In genomic region chr7:150986099-150986512, GRCh38 we compare ENCODE assay signal across 10 cellular contexts. TPM values are rescaled to one million over a fixed set of nuclear protein-coding genes. Genes with fewer than 3 reads are reported as not detected.
DNase-seq lines count a peak whose midpoint lies in the region; ATAC-seq and TF ChIP-seq lines count a peak whose summit lies in the region.
"Had no signal": no experiment of that assay in that cellular context is flagged by ENCODE, and none has a peak within 500 bp of the region (broad histone marks: within the 10 kb centered on the region; RNA-seq: fewer than 3 reads in every experiment).

No MANE protein-coding gene starts in this region.

- intact Hi-C loops in Caco-2 (cut with micrococcal nuclease; ENCODE audit: unreplicated experiment) = loop anchor here (1.0 to 5.0 kb wide), 4 partner anchors 8 to 209 kb away; partner anchors contain the start of gene KCNH2
- intact Hi-C loops in prostate gland (cut with DNase I) = loop anchor here (1.0 to 2.0 kb wide), 2 partner anchors 88 to 207 kb away; no protein-coding TSS in a partner anchor

- H3K4me2 ChIP-seq in OCI-LY3 (ENCODE audit: low read length) = peak overlapping the region; percentile 55

- H3K27me3 Mint-ChIP-seq in Caco-2 (ENCODE audit: insufficient read depth, unreplicated experiment) = peaks cover 6% of the 10 kb centered on the region
- peaks cover 3% of the 10 kb centered on the region for H3K27me3 Mint-ChIP-seq in activated T-helper 17 cell treated with anti-CD3 and anti-CD28 coated beads, Interleukin-2, amount 50 U/mL, for 72 hours

- H3K4me3 ChIP-seq in Caco-2 (ENCODE audit: low read depth, low read length) (no peak overlapping the region), OCI-LY3 (ENCODE audit: low read length) (no peak overlapping the region; the same call in 1 of the 2 replicates), prostate gland (no peak overlapping the region)
- H3K4me3 ChIP-seq: SJSA1, skin epidermis had no signal

- no peak overlapping the region for H3K27ac Mint-ChIP-seq in Caco-2 (ENCODE audit: unreplicated experiment)
- no peak overlapping the region for H3K27ac Mint-ChIP-seq in activated T-helper 17 cell treated with anti-CD3 and anti-CD28 coated beads, Interleukin-2, amount 50 U/mL, for 72 hours

- H3K79me2 ChIP-seq in OCI-LY3 (ENCODE audit: low read length) = no peaks in the 10 kb centered on the region

- TF ChIP-seq POLR2A in prostate gland (IDR thresholded peaks at IDR 0.05) = no peak

- no TSS peak for BruUV-seq in Caco-2 (replicated peaks; lab: Mats Ljungman, UMichigan)

- ATAC-seq in HG03442 (IDR thresholded peaks at IDR 0.05; ENCODE audit: unreplicated experiment) (peak; percentile 60), HG03469 (IDR thresholded peaks at IDR 0.05; ENCODE audit: unreplicated experiment) (no peak)
- peak; percentile 70 for ATAC-seq in activated T-helper 17 cell treated with anti-CD3 and anti-CD28 coated beads, Interleukin-2, amount 50 U/mL, for 72 hours (replicated peaks)

- H3K4me1 Mint-ChIP-seq in Caco-2 (ENCODE audit: low read depth, unreplicated experiment) = no peaks in the 10 kb centered on the region
- H3K4me1 Mint-ChIP-seq in activated T-helper 17 cell treated with anti-CD3 and anti-CD28 coated beads, Interleukin-2, amount 50 U/mL, for 72 hours = peaks cover 14% of the 10 kb centered on the region

- POLR2A ChIA-PET in Caco-2 (lab: Charles Lee) = interaction anchor here (0.6 kb wide), 1 partner anchor 12 kb away, joined by 3 read pairs; no protein-coding TSS in a partner anchor

- no peaks in the 10 kb centered on the region for H3K36me3 ChIP-seq in Caco-2 (ENCODE audit: control insufficient read depth, insufficient read depth, low read length)
- peaks cover 3% of the 10 kb centered on the region for H3K36me3 ChIP-seq in OCI-LY3 (replicated peaks; ENCODE audit: low read depth, low read length)
- H3K36me3 ChIP-seq in prostate gland = no peaks in the 10 kb centered on the region
- H3K36me3 ChIP-seq: SJSA1 had no signal

- TF ChIP-seq CTCF in Caco-2 (IDR thresholded peaks at IDR 0.05; ENCODE audit: insufficient read depth in 1 of 2, low read depth in 1 of 2, low read length in 1 of 2, severe bottlenecking in 1 of 2, unreplicated experiment in 1 of 2) (peak; percentile 69 to 88), OCI-LY3 (IDR thresholded peaks at IDR 0.05; ENCODE audit: low read depth, low read length) (peak; percentile 68), prostate gland (IDR thresholded peaks at IDR 0.05) (peak in 3 of 4 experiments; percentile 36 to 60 (median 55))

- 11% methylated on average over 16 of the region's 16 CpGs for WGBS in prostate gland

- no peaks in the 10 kb centered on the region for H4K20me1 ChIP-seq in OCI-LY3 (ENCODE audit: insufficient read depth, low read length)

- H3K36me3 Mint-ChIP-seq in Caco-2 (ENCODE audit: insufficient read depth, unreplicated experiment) = no peaks in the 10 kb centered on the region
- H3K36me3 Mint-ChIP-seq in activated T-helper 17 cell treated with anti-CD3 and anti-CD28 coated beads, Interleukin-2, amount 50 U/mL, for 72 hours (ENCODE audit: low read depth) = no peaks in the 10 kb centered on the region

- DNase-seq in Caco-2 = peak; percentile 63 to 72
- DNase-seq in glomerular visceral epithelial cell (ENCODE audit: extremely low spot score) = peak; percentile 23
- DNase-seq in prostate gland (ENCODE audit: low spot score) = no peak
- DNase-seq in GDM1 (lab: John Stamatoyannopoulos, UW) = no peak

- H3K27me3 ChIP-seq in Caco-2 (replicated peaks; ENCODE audit: control insufficient read depth, insufficient read depth, low read length) = no peaks in the 10 kb centered on the region; the same call in 1 of the 2 replicates
- H3K27me3 ChIP-seq in OCI-LY3 (ENCODE audit: low read depth, low read length) = peaks cover 28% of the 10 kb centered on the region
- H3K27me3 ChIP-seq in prostate gland (replicated peaks; ENCODE audit: insufficient read depth) = no peaks in the 10 kb centered on the region

- H3K4me3 Mint-ChIP-seq in Caco-2 (ENCODE audit: unreplicated experiment) = no peak overlapping the region
- no peak overlapping the region for H3K4me3 Mint-ChIP-seq in activated T-helper 17 cell treated with anti-CD3 and anti-CD28 coated beads, Interleukin-2, amount 50 U/mL, for 72 hours

- no peak overlapping the region for H3K9ac ChIP-seq in OCI-LY3 (ENCODE audit: low read length)

- peaks cover 13% of the 10 kb centered on the region for H3K9me3 ChIP-seq in Caco-2
- H3K9me3 ChIP-seq in OCI-LY3 (ENCODE audit: insufficient read depth, low read length) = peaks cover 9% of the 10 kb centered on the region; the same call in 1 of the 2 replicates
- H3K9me3 ChIP-seq in prostate gland = no peaks in the 10 kb centered on the region

- H3K27ac ChIP-seq in OCI-LY3 (ENCODE audit: low read length) (no peak overlapping the region), prostate gland (no peak overlapping the region)
- H3K27ac ChIP-seq: SJSA1, skin epidermis had no signal

- no peak overlapping the region for H2AFZ ChIP-seq in OCI-LY3 (ENCODE audit: low read depth, low read length)

- H3K4me1 ChIP-seq in Caco-2 = no peaks in the 10 kb centered on the region
- peaks cover 10% of the 10 kb centered on the region for H3K4me1 ChIP-seq in OCI-LY3 (ENCODE audit: low read length)
- H3K4me1 ChIP-seq in prostate gland (replicated peaks) = no peaks in the 10 kb centered on the region

- CTCF ChIA-PET in Caco-2 (lab: Charles Lee) = interaction anchor here (0.6 to 1.9 kb wide), 8 partner anchors 9 to 123 kb away, joined by 3 to 7 read pairs (median 3); no protein-coding TSS in a partner anchor

- peaks cover 14% of the 10 kb centered on the region for H3K9me3 Mint-ChIP-seq in Caco-2 (ENCODE audit: unreplicated experiment)
- H3K9me3 Mint-ChIP-seq in activated T-helper 17 cell treated with anti-CD3 and anti-CD28 coated beads, Interleukin-2, amount 50 U/mL, for 72 hours = peaks cover 12% of the 10 kb centered on the region

RNA-seq across cellular contexts. Expression of gene NOS3, which starts 4.7 kb away (rescaled TPM):
- total RNA-seq in Caco-2 (2022) (1.1 TPM in 1 of 2 replicates, not detected in the other), prostate gland (10 to 100 TPM in 1 of 2 donors, 1 to 10 TPM in 1; 6.1 to 10.4 TPM)
- total RNA-seq in activated T-helper 17 cell treated with anti-CD3 and anti-CD28 coated beads, Interleukin-2, amount 50 U/mL, for 72 hours = 10 to 100 TPM in 1 of 2 donors, 1 to 10 TPM in 1; 8.0 to 12.1 TPM
- total RNA-seq: SJSA1 had no signal

RNA-seq across cellular contexts. Expression of gene KCNH2, which starts 8.0 kb away (rescaled TPM):
- total RNA-seq in Caco-2 (2022) (0.60 and 0.66 TPM in 2 replicates), prostate gland (100 to 1,000 TPM in 1 of 2 donors, 10 to 100 TPM in 1; 10.1 to 184 TPM)
- total RNA-seq in activated T-helper 17 cell treated with anti-CD3 and anti-CD28 coated beads, Interleukin-2, amount 50 U/mL, for 72 hours = under 1 TPM; 0.32 to 0.77 TPM
- total RNA-seq: SJSA1 had no signal

RNA-seq across cellular contexts. Expression of gene ATG9B, which starts 38.2 kb away (rescaled TPM):
- 4.3 and 4.8 TPM in 2 replicates for total RNA-seq in Caco-2 (2022)
- 10 to 100 TPM in 1 of 2 donors, 1 to 10 TPM in 1; 2.9 to 18.2 TPM for total RNA-seq in activated T-helper 17 cell treated with anti-CD3 and anti-CD28 coated beads, Interleukin-2, amount 50 U/mL, for 72 hours
- total RNA-seq in prostate gland = 1 to 10 TPM in 1 of 2 donors, under 1 TPM in 1; 0.18 to 7.1 TPM
- total RNA-seq: SJSA1 had no signal

RNA-seq across cellular contexts. Expression of gene ABCB8, which starts 42.1 kb away (rescaled TPM):
- total RNA-seq in Caco-2 (2022) (30.1 and 30.8 TPM in 2 replicates), prostate gland (10 to 100 TPM; 26.4 to 50.6 TPM)
- total RNA-seq in activated T-helper 17 cell treated with anti-CD3 and anti-CD28 coated beads, Interleukin-2, amount 50 U/mL, for 72 hours = 10 to 100 TPM; 36.4 to 52.0 TPM

Comparison
In these comparisons a context has a peak if more than half of its experiments do, and no peak if none do; other contexts are left out.
1. DNase-seq: peak in Caco-2 (2 of 2) and glomerular visceral epithelial cell (single experiment); none in prostate gland (single experiment) and GDM1 (single experiment).
2. Peak in every context shown above with its lines, with median percentiles within 50 percentile points of each other: CTCF ChIP-seq.